ENCODE assay signal across 4 cellular contexts in the genomic region with DNA sequence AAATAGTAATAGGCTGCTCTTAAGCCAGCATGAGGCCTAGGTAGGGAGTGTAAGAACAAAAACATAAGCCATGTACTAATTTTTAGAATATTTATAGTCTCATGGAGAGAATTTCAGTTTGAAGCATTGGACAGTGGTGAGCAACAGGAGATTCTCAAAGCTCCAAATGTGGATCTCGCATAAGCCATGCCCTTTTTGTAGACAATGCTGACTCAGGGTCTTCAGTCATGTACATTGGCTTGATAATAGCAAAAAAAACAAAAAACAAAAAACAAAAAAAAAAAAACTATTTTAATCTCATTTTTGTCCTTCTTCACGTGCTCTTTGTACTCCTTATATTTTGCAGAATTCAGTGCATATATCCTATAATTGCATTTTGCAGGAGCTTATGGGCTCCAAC.
TF ChIP-seq lines count a peak whose summit lies in the region.

No MANE protein-coding gene starts in this region.

TF ChIP-seq in HepG2, 621 proteins besides CTCF, POLR2A, EP300 and RAD21:
- TF ChIP-seq GZF1 (CRISPR knock-in tag; IDR thresholded peaks at IDR 0.05) (no peak), MAFK (conservative IDR thresholded peaks at IDR 0.05 in 1 of 2, IDR thresholded peaks at IDR 0.05 in 1 of 2; ENCODE audit: low read length in 2 of 2) (peak; percentile 12 to 52; a peak in 2 of 4 replicates), IKZF4 (CRISPR knock-in tag; IDR thresholded peaks at IDR 0.05; ENCODE audit: borderline replicate concordance, low read depth, not compliant biosample characterization) (no peak), YEATS4 (CRISPR knock-in tag; IDR thresholded peaks at IDR 0.05; ENCODE audit: borderline replicate concordance) (no peak), ZNF674 (CRISPR knock-in tag; IDR thresholded peaks at IDR 0.05; ENCODE audit: low read depth) (no peak), CHD4 (IDR thresholded peaks at IDR 0.05; ENCODE audit: borderline replicate concordance, low read length) (no peak), IKZF1 (IDR thresholded peaks at IDR 0.05) (no peak), GTF3A (CRISPR knock-in tag; conservative IDR thresholded peaks at IDR 0.05) (no peak), MAFF (IDR thresholded peaks at IDR 0.05; ENCODE audit: low read depth, low read length) (peak; percentile 20; the same call in 1 of the 2 replicates), MIER2 (CRISPR knock-in tag; IDR thresholded peaks at IDR 0.05) (no peak)

TF ChIP-seq in A549, 52 proteins besides CTCF, POLR2A, EP300 and RAD21:
- TF ChIP-seq MAFK (IDR thresholded peaks at IDR 0.05; ENCODE audit: partially characterized antibody) (peak; percentile 12), SMC3 (IDR thresholded peaks at IDR 0.05) (no peak)

TF ChIP-seq in IMR-90, 13 proteins besides CTCF, POLR2A, EP300 and RAD21:
- 0 out of 2 replicates have a peak, but pooled peaks have one; percentile 29 for TF ChIP-seq MAFK (IDR thresholded peaks at IDR 0.05; ENCODE audit: low read depth, low read length)
- no peak for TF ChIP-seq CHD1 (IDR thresholded peaks at IDR 0.05; ENCODE audit: low read depth, low read length)

TF ChIP-seq in K562, 482 proteins besides CTCF, POLR2A, EP300 and RAD21:
- TF ChIP-seq, protein P1, sequence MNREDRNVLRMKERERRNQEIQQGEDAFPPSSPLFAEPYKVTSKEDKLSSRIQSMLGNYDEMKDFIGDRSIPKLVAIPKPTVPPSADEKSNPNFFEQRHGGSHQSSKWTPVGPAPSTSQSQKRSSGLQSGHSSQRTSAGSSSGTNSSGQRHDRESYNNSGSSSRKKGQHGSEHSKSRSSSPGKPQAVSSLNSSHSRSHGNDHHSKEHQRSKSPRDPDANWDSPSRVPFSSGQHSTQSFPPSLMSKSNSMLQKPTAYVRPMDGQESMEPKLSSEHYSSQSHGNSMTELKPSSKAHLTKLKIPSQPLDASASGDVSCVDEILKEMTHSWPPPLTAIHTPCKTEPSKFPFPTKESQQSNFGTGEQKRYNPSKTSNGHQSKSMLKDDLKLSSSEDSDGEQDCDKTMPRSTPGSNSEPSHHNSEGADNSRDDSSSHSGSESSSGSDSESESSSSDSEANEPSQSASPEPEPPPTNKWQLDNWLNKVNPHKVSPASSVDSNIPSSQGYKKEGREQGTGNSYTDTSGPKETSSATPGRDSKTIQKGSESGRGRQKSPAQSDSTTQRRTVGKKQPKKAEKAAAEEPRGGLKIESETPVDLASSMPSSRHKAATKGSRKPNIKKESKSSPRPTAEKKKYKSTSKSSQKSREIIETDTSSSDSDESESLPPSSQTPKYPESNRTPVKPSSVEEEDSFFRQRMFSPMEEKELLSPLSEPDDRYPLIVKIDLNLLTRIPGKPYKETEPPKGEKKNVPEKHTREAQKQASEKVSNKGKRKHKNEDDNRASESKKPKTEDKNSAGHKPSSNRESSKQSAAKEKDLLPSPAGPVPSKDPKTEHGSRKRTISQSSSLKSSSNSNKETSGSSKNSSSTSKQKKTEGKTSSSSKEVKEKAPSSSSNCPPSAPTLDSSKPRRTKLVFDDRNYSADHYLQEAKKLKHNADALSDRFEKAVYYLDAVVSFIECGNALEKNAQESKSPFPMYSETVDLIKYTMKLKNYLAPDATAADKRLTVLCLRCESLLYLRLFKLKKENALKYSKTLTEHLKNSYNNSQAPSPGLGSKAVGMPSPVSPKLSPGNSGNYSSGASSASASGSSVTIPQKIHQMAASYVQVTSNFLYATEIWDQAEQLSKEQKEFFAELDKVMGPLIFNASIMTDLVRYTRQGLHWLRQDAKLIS (CRISPR knock-in tag; IDR thresholded peaks at IDR 0.05), result no peak
- TF ChIP-seq, protein P2, sequence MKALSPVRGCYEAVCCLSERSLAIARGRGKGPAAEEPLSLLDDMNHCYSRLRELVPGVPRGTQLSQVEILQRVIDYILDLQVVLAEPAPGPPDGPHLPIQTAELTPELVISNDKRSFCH (CRISPR knock-in tag; IDR thresholded peaks at IDR 0.05), result no peak
- TF ChIP-seq, protein P2 (tag; IDR thresholded peaks at IDR 0.05), result no peak
- TF ChIP-seq ETV5 (CRISPR knock-in tag; IDR thresholded peaks at IDR 0.05; ENCODE audit: low read depth) (no peak), TCFL5 (CRISPR knock-in tag; conservative IDR thresholded peaks at IDR 0.05) (no peak), FOXJ3 (CRISPR knock-in tag; IDR thresholded peaks at IDR 0.05) (no peak), MCM7 (IDR thresholded peaks at IDR 0.05) (no peak), ZNF316 (IDR thresholded peaks at IDR 0.05) (peak; percentile 62; the same call in 1 of the 2 replicates), PTTG1 (tag; IDR thresholded peaks at IDR 0.05; ENCODE audit: low read depth) (no peak), ZBTB34 (CRISPR knock-in tag; IDR thresholded peaks at IDR 0.05) (no peak), C11orf30 (IDR thresholded peaks at IDR 0.05; ENCODE audit: low read depth) (peak; percentile 23; the same call in 1 of the 2 replicates), MAFF (IDR thresholded peaks at IDR 0.05; ENCODE audit: low read length) (0 out of 2 replicates have a peak, but pooled peaks have one; percentile 9), HNRNPH1 (optimal IDR thresholded peaks at IDR 0.05; ENCODE audit: low read depth, low read length) (no peak), CSDE1 (IDR thresholded peaks at IDR 0.05) (no peak), RBM22 (IDR thresholded peaks at IDR 0.05; ENCODE audit: low read depth, low read length, poor library complexity, severe bottlenecking) (no peak), ZNF146 (CRISPR knock-in tag; IDR thresholded peaks at IDR 0.05; ENCODE audit: unreplicated experiment) (no peak), POU5F1 (IDR thresholded peaks at IDR 0.05; ENCODE audit: borderline replicate concordance, low read depth, low read length, partially characterized antibody) (no peak), ZBTB8A (IDR thresholded peaks at IDR 0.05; ENCODE audit: partially characterized antibody) (no peak), ZNF584 (CRISPR knock-in tag; IDR thresholded peaks at IDR 0.05; ENCODE audit: low read depth) (no peak), HDAC2 (IDR thresholded peaks at IDR 0.05) (no peak), MAFG (tag; conservative IDR thresholded peaks at IDR 0.05) (peak; percentile 39; the same call in 1 of the 2 replicates)
- TF ChIP-seq, protein P3, sequence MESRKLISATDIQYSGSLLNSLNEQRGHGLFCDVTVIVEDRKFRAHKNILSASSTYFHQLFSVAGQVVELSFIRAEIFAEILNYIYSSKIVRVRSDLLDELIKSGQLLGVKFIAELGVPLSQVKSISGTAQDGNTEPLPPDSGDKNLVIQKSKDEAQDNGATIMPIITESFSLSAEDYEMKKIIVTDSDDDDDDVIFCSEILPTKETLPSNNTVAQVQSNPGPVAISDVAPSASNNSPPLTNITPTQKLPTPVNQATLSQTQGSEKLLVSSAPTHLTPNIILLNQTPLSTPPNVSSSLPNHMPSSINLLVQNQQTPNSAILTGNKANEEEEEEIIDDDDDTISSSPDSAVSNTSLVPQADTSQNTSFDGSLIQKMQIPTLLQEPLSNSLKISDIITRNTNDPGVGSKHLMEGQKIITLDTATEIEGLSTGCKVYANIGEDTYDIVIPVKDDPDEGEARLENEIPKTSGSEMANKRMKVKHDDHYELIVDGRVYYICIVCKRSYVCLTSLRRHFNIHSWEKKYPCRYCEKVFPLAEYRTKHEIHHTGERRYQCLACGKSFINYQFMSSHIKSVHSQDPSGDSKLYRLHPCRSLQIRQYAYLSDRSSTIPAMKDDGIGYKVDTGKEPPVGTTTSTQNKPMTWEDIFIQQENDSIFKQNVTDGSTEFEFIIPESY (CRISPR knock-in tag; IDR thresholded peaks at IDR 0.05), result no peak
- TF ChIP-seq, protein P4, sequence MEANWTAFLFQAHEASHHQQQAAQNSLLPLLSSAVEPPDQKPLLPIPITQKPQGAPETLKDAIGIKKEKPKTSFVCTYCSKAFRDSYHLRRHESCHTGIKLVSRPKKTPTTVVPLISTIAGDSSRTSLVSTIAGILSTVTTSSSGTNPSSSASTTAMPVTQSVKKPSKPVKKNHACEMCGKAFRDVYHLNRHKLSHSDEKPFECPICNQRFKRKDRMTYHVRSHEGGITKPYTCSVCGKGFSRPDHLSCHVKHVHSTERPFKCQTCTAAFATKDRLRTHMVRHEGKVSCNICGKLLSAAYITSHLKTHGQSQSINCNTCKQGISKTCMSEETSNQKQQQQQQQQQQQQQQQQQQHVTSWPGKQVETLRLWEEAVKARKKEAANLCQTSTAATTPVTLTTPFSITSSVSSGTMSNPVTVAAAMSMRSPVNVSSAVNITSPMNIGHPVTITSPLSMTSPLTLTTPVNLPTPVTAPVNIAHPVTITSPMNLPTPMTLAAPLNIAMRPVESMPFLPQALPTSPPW (CRISPR knock-in tag; IDR thresholded peaks at IDR 0.05), result no peak
